ENCODE assay signal across 9 cellular contexts in the genomic region with DNA sequence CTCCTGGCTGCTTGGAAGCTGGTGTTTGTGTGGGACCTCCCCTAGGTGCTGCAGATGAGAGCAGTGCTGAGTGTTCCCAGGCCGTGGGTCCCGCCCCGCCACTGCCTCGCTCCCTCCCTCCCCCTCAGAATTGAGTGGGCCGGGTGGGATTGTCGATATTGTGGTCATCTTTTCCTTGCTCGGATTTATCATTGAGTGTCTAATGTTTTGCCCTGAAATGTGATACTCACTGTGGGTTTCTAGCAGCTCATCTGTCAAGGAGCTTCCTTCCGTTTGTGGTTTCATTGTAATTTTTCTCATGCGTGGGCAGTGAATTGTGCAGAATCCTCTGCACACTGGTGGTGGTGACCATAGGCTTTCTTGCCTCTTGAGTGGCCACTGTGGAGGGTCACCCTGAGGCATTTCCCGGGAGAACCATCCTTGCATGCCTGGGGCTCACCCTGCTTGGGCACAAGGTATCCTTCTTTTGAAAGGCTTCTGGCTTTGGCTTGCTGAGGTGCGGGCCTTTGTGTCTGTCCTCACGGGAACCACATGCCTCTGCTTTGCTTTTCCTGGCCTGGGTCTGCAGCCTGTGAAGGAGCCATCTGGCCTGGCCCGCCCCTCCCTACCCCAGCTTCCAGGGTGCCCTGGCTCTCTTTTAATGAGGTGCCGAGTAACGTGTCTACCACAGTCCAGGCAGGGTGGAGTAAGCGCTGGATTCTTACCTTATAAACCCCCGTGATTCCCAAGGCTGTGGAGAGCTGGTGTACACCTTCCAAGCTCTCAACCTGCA. TPM values are rescaled to one million over a fixed set of nuclear protein-coding genes. Genes with fewer than 3 reads are reported as not detected.
DNase-seq lines count a peak whose midpoint lies in the region; ATAC-seq, FAIRE-seq and TF ChIP-seq lines count a peak whose summit lies in the region.
"Had no signal": no experiment of that assay in that cellular context is flagged by ENCODE, and none has a peak within 500 bp of the region (broad histone marks: within the 10 kb centered on the region; RNA-seq: fewer than 3 reads in every experiment).

No MANE protein-coding gene starts in this region.

- CTCF ChIA-PET in activated CD8-positive, alpha-beta T cell treated with anti-CD3 and anti-CD28 coated beads, Interleukin-2, amount 10 ng/mL, durations not matched to agents 7 days and 5 days (lab: Charles Lee) = interaction anchor here (0.9 to 10.3 kb wide), 4 partner anchors 33 to 172 kb away, joined by 3 to 60 read pairs (median 26); no protein-coding TSS in a partner anchor

- no peaks in the 10 kb centered on the region for H3K9me3 ChIP-seq in heart left ventricle
- H3K9me3 ChIP-seq in kidney (ENCODE audit: control insufficient read depth in 1 of 2, low read length in 2 of 2) = no peaks in the 10 kb centered on the region

- no peaks in the 10 kb centered on the region for H3K27me3 ChIP-seq in heart left ventricle

- peaks cover 58% of the 10 kb centered on the region for H3K4me1 Mint-ChIP-seq in activated CD8-positive, alpha-beta T cell treated with anti-CD3 and anti-CD28 coated beads, Interleukin-2, amount 10 ng/mL, durations not matched to agents 7 days and 5 days (ENCODE audit: low read depth)

- FAIRE-seq in kidney (lab: Jason Lieb, UNC) = no peak
- FAIRE-seq in urothelium cell line (lab: Jason Lieb, UNC) = peak; percentile 20

- H3K36me3 Mint-ChIP-seq in activated CD8-positive, alpha-beta T cell treated with anti-CD3 and anti-CD28 coated beads, Interleukin-2, amount 10 ng/mL, durations not matched to agents 7 days and 5 days (ENCODE audit: low read depth) = peaks cover 59% of the 10 kb centered on the region

- H3K36me3 ChIP-seq in heart left ventricle = peaks cover 0 to 36% (median 12%) of the 10 kb centered on the region in 9 donors
- peaks cover 0 to 11% of the 10 kb centered on the region in 2 donors for H3K36me3 ChIP-seq in kidney (ENCODE audit: control insufficient read depth in 1 of 2, insufficient read depth in 2 of 2, low read length in 2 of 2)

- peak overlapping the region; percentile 44 for H3K27ac Mint-ChIP-seq in activated CD8-positive, alpha-beta T cell treated with anti-CD3 and anti-CD28 coated beads, Interleukin-2, amount 10 ng/mL, durations not matched to agents 7 days and 5 days

- 91 to 93% (median 91%) methylated on average over 15 to 17 of the region's 17 CpGs for WGBS in heart left ventricle, 4 donors

- peak overlapping the region; percentile 0 for H3K4me3 Mint-ChIP-seq in activated CD8-positive, alpha-beta T cell treated with anti-CD3 and anti-CD28 coated beads, Interleukin-2, amount 10 ng/mL, durations not matched to agents 7 days and 5 days

- H3K4me1 ChIP-seq in heart left ventricle (peaks cover 0 to 83% (median 42%) of the 10 kb centered on the region in 12 donors), kidney (ENCODE audit: control insufficient read depth in 1 of 2, insufficient read depth in 1 of 2, low read depth in 1 of 2, low read length in 2 of 2) (peaks cover 3 to 25% of the 10 kb centered on the region in 2 donors)

- TF ChIP-seq CTCF in heart left ventricle (IDR thresholded peaks at IDR 0.05) (no peak), kidney (IDR thresholded peaks at IDR 0.05; ENCODE audit: borderline replicate concordance, extremely low read depth, insufficient read depth) (no peak)

- POLR2A ChIA-PET in activated CD8-positive, alpha-beta T cell treated with anti-CD3 and anti-CD28 coated beads, Interleukin-2, amount 10 ng/mL, durations not matched to agents 7 days and 5 days (lab: Charles Lee) = no interaction called here

- H3K9me3 Mint-ChIP-seq in activated CD8-positive, alpha-beta T cell treated with anti-CD3 and anti-CD28 coated beads, Interleukin-2, amount 10 ng/mL, durations not matched to agents 7 days and 5 days (ENCODE audit: insufficient read depth) = no peaks in the 10 kb centered on the region

- intact Hi-C loops in heart left ventricle (cut with DNase I) = no loop called here
- intact Hi-C loops in left ventricle myocardium superior (cut with micrococcal nuclease) = no loop called here
- intact Hi-C loops in kidney (cut with DNase I) = no loop called here

- DNase-seq in heart left ventricle (peak in 3 of 5 donors; percentile 16 to 46 (median 16)), left ventricle myocardium superior (no peak), kidney (peak; percentile 51), urothelium cell line (ENCODE audit: low spot score) (no peak), nucleus accumbens (lab: John Stamatoyannopoulos, UW) (no peak), dermis blood vessel endothelial cell (no peak)
- DNase-seq in activated CD8-positive, alpha-beta T cell treated with anti-CD3 and anti-CD28 coated beads, Interleukin-2, amount 10 ng/mL, durations not matched to agents 7 days and 5 days = peak; percentile 25
- no peak for DNase-seq in effector CD8-positive, alpha-beta T cell (lab: John Stamatoyannopoulos, UW)
- DNase-seq: PC-9 had no signal

- TF ChIP-seq POLR2A in heart left ventricle (IDR thresholded peaks at IDR 0.05) = no peak

- no peak overlapping the region for H3K9ac ChIP-seq in kidney (ENCODE audit: low read length in 2 of 2)

- H3K27ac ChIP-seq in heart left ventricle = peak overlapping the region in 5 of 12 donors; percentile 46 to 77 (median 56)
- no peak overlapping the region for H3K27ac ChIP-seq in kidney (ENCODE audit: low read depth in 2 of 2, low read length in 2 of 2)
- H3K27ac ChIP-seq: PC-9 had no signal

- no peak for ATAC-seq in heart left ventricle
- ATAC-seq in left ventricle myocardium superior = no peak
- ATAC-seq in activated CD8-positive, alpha-beta T cell treated with anti-CD3 and anti-CD28 coated beads, Interleukin-2, amount 10 ng/mL, durations not matched to agents 7 days and 5 days = peak; percentile 45

- H3K27me3 Mint-ChIP-seq in activated CD8-positive, alpha-beta T cell treated with anti-CD3 and anti-CD28 coated beads, Interleukin-2, amount 10 ng/mL, durations not matched to agents 7 days and 5 days (ENCODE audit: low read depth) = no peaks in the 10 kb centered on the region

- H3K4me3 ChIP-seq in heart left ventricle = no peak overlapping the region
- H3K4me3 ChIP-seq in kidney (ENCODE audit: low read length in 2 of 2) = no peak overlapping the region
- H3K4me3 ChIP-seq: PC-9 had no signal

RNA-seq across cellular contexts. Expression of a gene that starts 25.6 kb away (rescaled TPM):
- 10 to 100 TPM; 38.5 to 53.1 (median 47.1) TPM for total RNA-seq in heart left ventricle
- polyA plus RNA-seq in heart left ventricle = 10 to 100 TPM; 63.8 to 77.8 TPM
- 69.9 TPM for total RNA-seq in left ventricle myocardium superior
- total RNA-seq in activated CD8-positive, alpha-beta T cell treated with anti-CD3 and anti-CD28 coated beads, Interleukin-2, amount 10 ng/mL, durations not matched to agents 7 days and 5 days = 10 to 100 TPM; 56.6 to 60.4 TPM
- 27.1 TPM for total RNA-seq in kidney
- 35.1 TPM for polyA plus RNA-seq in kidney (ENCODE audit: insufficient read depth, low read depth, low replicate concordance)
- total RNA-seq in dermis blood vessel endothelial cell = 24.8 and 32.7 TPM in 2 replicates

RNA-seq across cellular contexts. Expression of a gene that starts 44.7 kb away (rescaled TPM):
- total RNA-seq in heart left ventricle (100 to 1,000 TPM in 2 of 9 donors, 10 to 100 TPM in 5, 1 to 10 TPM in 2; 7.4 to 253 (median 27.7) TPM), left ventricle myocardium superior (26.5 TPM), kidney (111 TPM), dermis blood vessel endothelial cell (0.05 and 0.34 TPM in 2 replicates)
- polyA plus RNA-seq in heart left ventricle (10 to 100 TPM in 1 of 2 donors, 1 to 10 TPM in 1; 6.1 to 12.3 TPM), kidney (ENCODE audit: insufficient read depth, low read depth, low replicate concordance) (9.5 TPM)
- 100 to 1,000 TPM; 503 to 530 TPM for total RNA-seq in activated CD8-positive, alpha-beta T cell treated with anti-CD3 and anti-CD28 coated beads, Interleukin-2, amount 10 ng/mL, durations not matched to agents 7 days and 5 days

Comparison
In these comparisons a context has a peak if more than half of its experiments do, and no peak if none do; other contexts are left out.
1. DNase-seq: peak in heart left ventricle (3 of 5), activated CD8-positive, alpha-beta T cell treated with anti-CD3 and anti-CD28 coated beads, Interleukin-2, amount 10 ng/mL, durations not matched to agents 7 days and 5 days (single experiment) and kidney (single experiment); none in left ventricle myocardium superior (single experiment), urothelium cell line (single experiment), effector CD8-positive, alpha-beta T cell (single experiment), nucleus accumbens (0 of 56) and dermis blood vessel endothelial cell (single experiment).